Comparison of ENCODE assay signal across 30 cellular contexts in the genomic region with DNA sequence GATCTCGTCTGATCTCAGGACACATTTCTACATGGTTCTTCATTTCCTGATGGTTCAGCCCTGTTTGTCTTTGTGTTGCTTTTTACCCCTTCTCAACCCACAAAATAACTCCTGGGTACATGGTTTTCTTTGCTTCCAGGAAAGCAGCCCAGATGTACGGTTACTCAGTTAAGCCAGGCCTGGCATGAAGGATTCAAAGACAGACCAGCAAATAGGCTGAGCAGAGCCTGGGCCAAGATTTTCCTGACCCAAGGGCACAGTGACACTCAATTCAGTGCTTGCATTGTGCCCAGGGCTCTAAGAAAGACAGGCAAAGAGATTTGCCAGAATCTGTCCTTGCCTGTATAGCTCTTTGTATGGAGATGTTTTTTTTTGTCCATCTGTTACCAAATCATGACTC.
"Had no signal": no experiment of that assay in that cellular context is flagged by ENCODE, and none has a peak within 500 bp of the region (broad histone marks: within the 10 kb centered on the region; RNA-seq: fewer than 3 reads in every experiment).

No MANE protein-coding gene starts in this region.

- DNase-seq: activated CD4-positive, alpha-beta memory T cell treated with anti-CD3 and anti-CD28 coated beads for 36 hours; activated CD4-positive, alpha-beta T cell treated with anti-CD3 and anti-CD28 coated beads for 36 hours; activated CD4-positive, alpha-beta T cell treated with anti-CD3 and anti-CD28 coated beads, Interleukin-2, amount 10 ng/mL, durations not matched to agents 24 days and 14 days; activated CD4-positive, CD25-positive, alpha-beta regulatory T cell; activated CD4-positive, CD25-positive, alpha-beta regulatory T cell treated with anti-CD3 and anti-CD28 coated beads, Interleukin-2, amount 50 U/mL, for 72 hours; activated CD8-positive, alpha-beta memory T cell treated with anti-CD3 and anti-CD28 coated beads, Interleukin-2, amount 10 ng/mL, durations not matched to agents 7 days and 5 days; activated CD8-positive, alpha-beta memory T cell treated with anti-CD3 and anti-CD28 coated beads, Interleukin-2, amount 50 U/mL, for 4 hours; activated CD8-positive, alpha-beta T cell treated with anti-CD3 and anti-CD28 coated beads, Interleukin-2, amount 10 ng/mL, durations not matched to agents 7 days and 5 days; activated effector memory CD4-positive, alpha-beta T cell treated with anti-CD3 and anti-CD28 coated beads, Interleukin-2, amount 50 U/mL, for 16 hours; activated naive CD4-positive, alpha-beta T cell treated with anti-CD3 and anti-CD28 coated beads for 36 hours; activated naive CD8-positive, alpha-beta T cell treated with anti-CD3 and anti-CD28 coated beads for 36 hours; activated naive CD8-positive, alpha-beta T cell treated with anti-CD3 and anti-CD28 coated beads, Interleukin-2, amount 50 U/mL, for 24 hours; activated T-cell treated with anti-CD3 and anti-CD28 coated beads, Interleukin-2, amount 50 U/mL, for 1 hour; activated T-cell treated with anti-CD3 and anti-CD28 coated beads, Interleukin-2, amount 50 U/mL, for 48 hours; adrenal gland; amygdala; aorta; body of pancreas; caudate nucleus; cortex of kidney; dermis blood vessel endothelial cell; effector CD4-positive, alpha-beta T cell; effector memory CD8-positive, alpha-beta T cell; erythroblast; foreskin keratinocyte; gastrocnemius medialis; heart right ventricle; T1000 had no signal

- H3K27ac ChIP-seq: adrenal gland, body of pancreas, esophagus muscularis mucosa, foreskin keratinocyte, gastrocnemius medialis, heart right ventricle, hepatocyte had no signal

- H3K4me3 ChIP-seq: adrenal gland, body of pancreas, esophagus muscularis mucosa, gastrocnemius medialis, heart right ventricle, hepatocyte had no signal

- H3K4me2 ChIP-seq: hepatocyte had no signal

- H3K9me3 ChIP-seq: adrenal gland, body of pancreas, esophagus muscularis mucosa, gastrocnemius medialis, heart right ventricle had no signal

- H3K36me3 ChIP-seq: adrenal gland, esophagus muscularis mucosa, gastrocnemius medialis, heart right ventricle had no signal

- H3K27me3 ChIP-seq: adrenal gland, body of pancreas, esophagus muscularis mucosa, foreskin keratinocyte, gastrocnemius medialis, hepatocyte had no signal

- H3K4me1 ChIP-seq: adrenal gland, esophagus muscularis mucosa, foreskin keratinocyte, gastrocnemius medialis had no signal
